Comparison of ENCODE assay signal across 1 cellular context in the genomic region with DNA sequence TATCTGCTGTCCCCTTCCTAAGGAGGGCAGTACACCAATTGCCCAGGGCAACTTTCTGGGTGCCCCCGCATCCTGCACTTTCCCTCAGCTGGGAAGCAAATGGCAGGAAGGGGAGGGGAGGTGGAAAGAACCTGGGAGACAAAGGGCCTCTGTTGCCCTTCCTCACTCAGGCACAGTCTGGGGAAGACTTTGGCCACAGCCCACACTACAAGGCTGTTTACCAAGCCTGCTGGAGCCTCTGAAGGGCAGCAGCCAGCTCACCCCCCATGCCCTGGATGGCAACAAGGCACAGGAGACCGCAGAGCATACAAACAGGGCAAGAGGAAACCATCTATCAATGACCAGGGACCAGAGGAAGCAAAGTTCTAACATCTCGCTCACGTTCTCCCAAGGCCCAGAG.
TF ChIP-seq lines count a peak whose summit lies in the region.

No MANE protein-coding gene starts in this region.

TF ChIP-seq in HepG2, 621 proteins besides CTCF, POLR2A, EP300 and RAD21 (continued from another document):
- TF ChIP-seq ZNF841 (CRISPR knock-in tag; IDR thresholded peaks at IDR 0.05; ENCODE audit: borderline replicate concordance) (no peak), RXRA (CRISPR knock-in tag; IDR thresholded peaks at IDR 0.05) (peak; percentile 69), MBD4 (IDR thresholded peaks at IDR 0.05; ENCODE audit: borderline replicate concordance, low read length) (no peak), ZNF317 (CRISPR knock-in tag; IDR thresholded peaks at IDR 0.05) (0 out of 2 replicates have a peak, but pooled peaks have one; percentile 31), FOXA1 (IDR thresholded peaks at IDR 0.05) (no peak), FOXA1 (CRISPR knock-in tag; IDR thresholded peaks at IDR 0.05) (peak; percentile 81), POGZ (CRISPR knock-in tag; IDR thresholded peaks at IDR 0.05) (peak; percentile 52; the same call in 1 of the 2 replicates), HIC2 (CRISPR knock-in tag; IDR thresholded peaks at IDR 0.05; ENCODE audit: low read depth) (peak; percentile 86), ZNF740 (CRISPR knock-in tag; IDR thresholded peaks at IDR 0.05) (peak; percentile 59; the same call in 1 of the 2 replicates), PRDM4 (CRISPR knock-in tag; IDR thresholded peaks at IDR 0.05; ENCODE audit: borderline replicate concordance) (no peak), FOXA3 (CRISPR knock-in tag; IDR thresholded peaks at IDR 0.05) (peak; percentile 63), MAFG (CRISPR knock-in tag; IDR thresholded peaks at IDR 0.05) (no peak), ZNF383 (CRISPR knock-in tag; IDR thresholded peaks at IDR 0.05; ENCODE audit: borderline replicate concordance) (no peak), ZNF260 (CRISPR knock-in tag; IDR thresholded peaks at IDR 0.05; ENCODE audit: borderline replicate concordance, low read depth) (no peak), MBNL3 (CRISPR knock-in tag; conservative IDR thresholded peaks at IDR 0.05) (no peak), ASH2L (IDR thresholded peaks at IDR 0.05; ENCODE audit: insufficient read length, low read depth, low read length) (peak; percentile 25), PCBP2 (optimal IDR thresholded peaks at IDR 0.05; ENCODE audit: low read depth, low read length, poor library complexity, severe bottlenecking) (no peak), RELA (CRISPR knock-in tag; IDR thresholded peaks at IDR 0.05) (no peak), ZNF143 (CRISPR knock-in tag; IDR thresholded peaks at IDR 0.05) (no peak), MTA1 (CRISPR knock-in tag; IDR thresholded peaks at IDR 0.05; ENCODE audit: borderline replicate concordance) (peak; percentile 46; the same call in 1 of the 2 replicates), TP53 (CRISPR knock-in tag; conservative IDR thresholded peaks at IDR 0.05) (no peak), HDAC1 (CRISPR knock-in tag; IDR thresholded peaks at IDR 0.05) (0 out of 2 replicates have a peak, but pooled peaks have one; percentile 35), ZNF709 (CRISPR knock-in tag; IDR thresholded peaks at IDR 0.05) (no peak), YEATS4 (CRISPR knock-in tag; IDR thresholded peaks at IDR 0.05; ENCODE audit: borderline replicate concordance) (no peak), MED8 (CRISPR knock-in tag; IDR thresholded peaks at IDR 0.05; ENCODE audit: insufficient replicate concordance) (no peak), TCF12 (IDR thresholded peaks at IDR 0.05) (no peak), TCF12 (CRISPR knock-in tag; IDR thresholded peaks at IDR 0.05) (no peak), ZNF234 (CRISPR knock-in tag; conservative IDR thresholded peaks at IDR 0.05) (no peak), ZNF10 (CRISPR knock-in tag; IDR thresholded peaks at IDR 0.05; ENCODE audit: borderline replicate concordance, low read depth) (no peak), NFATC3 (CRISPR knock-in tag; IDR thresholded peaks at IDR 0.05) (no peak), TBP (CRISPR knock-in tag; IDR thresholded peaks at IDR 0.05) (no peak), PHF8 (CRISPR knock-in tag; IDR thresholded peaks at IDR 0.05) (no peak), ZSCAN12 (CRISPR knock-in tag; IDR thresholded peaks at IDR 0.05) (no peak)
- TF ChIP-seq, protein P1, sequence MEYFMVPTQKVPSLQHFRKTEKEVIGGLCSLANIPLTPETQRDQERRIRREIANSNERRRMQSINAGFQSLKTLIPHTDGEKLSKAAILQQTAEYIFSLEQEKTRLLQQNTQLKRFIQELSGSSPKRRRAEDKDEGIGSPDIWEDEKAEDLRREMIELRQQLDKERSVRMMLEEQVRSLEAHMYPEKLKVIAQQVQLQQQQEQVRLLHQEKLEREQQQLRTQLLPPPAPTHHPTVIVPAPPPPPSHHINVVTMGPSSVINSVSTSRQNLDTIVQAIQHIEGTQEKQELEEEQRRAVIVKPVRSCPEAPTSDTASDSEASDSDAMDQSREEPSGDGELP (IDR thresholded peaks at IDR 0.05; ENCODE audit: borderline replicate concordance, low read depth) = peak; percentile 72
- TF ChIP-seq, protein P2, sequence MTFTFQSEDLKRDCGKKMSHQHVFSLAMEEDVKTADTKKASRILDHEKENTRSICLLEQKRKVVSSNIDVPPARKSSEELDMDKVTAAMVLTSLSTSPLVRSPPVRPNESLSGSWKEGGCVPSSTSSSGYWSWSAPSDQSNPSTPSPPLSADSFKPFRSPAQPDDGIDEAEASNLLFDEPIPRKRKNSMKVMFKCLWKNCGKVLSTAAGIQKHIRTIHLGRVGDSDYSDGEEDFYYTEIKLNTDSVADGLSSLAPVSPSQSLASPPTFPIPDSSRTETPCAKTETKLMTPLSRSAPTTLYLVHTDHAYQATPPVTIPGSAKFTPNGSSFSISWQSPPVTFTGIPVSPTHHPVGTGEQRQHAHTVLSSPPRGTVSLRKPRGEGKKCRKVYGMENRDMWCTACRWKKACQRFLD (CRISPR knock-in tag; IDR thresholded peaks at IDR 0.05; ENCODE audit: borderline replicate concordance) = no peak
